21 cellular contexts compared by ENCODE assay signal in the genomic region with DNA sequence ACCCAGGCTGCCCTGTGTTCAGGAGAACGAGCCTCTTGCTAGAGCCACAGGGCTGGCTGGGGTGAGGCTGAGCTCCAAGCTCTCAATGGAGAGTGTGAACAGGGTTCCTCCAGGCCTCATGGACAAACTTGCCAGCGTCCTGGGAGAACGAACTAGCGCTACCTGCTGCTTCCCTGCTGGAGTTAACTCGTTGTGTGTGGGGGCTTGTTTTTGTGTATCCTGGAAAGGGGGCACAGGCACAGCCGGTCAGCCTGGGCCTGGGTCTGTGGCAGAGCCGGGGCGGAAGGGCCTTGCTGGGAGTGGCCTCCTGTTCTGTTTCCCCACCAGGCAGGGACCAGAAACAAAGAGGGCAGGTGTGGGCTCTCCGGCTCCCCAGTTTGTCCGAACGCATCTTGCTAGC.
"Had no signal": no experiment of that assay in that cellular context is flagged by ENCODE, and none has a peak within 500 bp of the region (broad histone marks: within the 10 kb centered on the region; RNA-seq: fewer than 3 reads in every experiment).

No MANE protein-coding gene starts in this region.

- DNase-seq: cortex of kidney; effector memory CD8-positive, alpha-beta T cell; erythroblast; hypothalamus; immature natural killer cell; islet precursor cell; left ventricle myocardium superior; lower lobe of right lung; right lobe of liver; small intestine; stimulated activated CD4-positive, alpha-beta T cell treated with anti-CD3 and anti-CD28 coated beads, Interleukin-15, amount 100 ng/mL, for 24 hours; stimulated activated CD4-positive, alpha-beta T cell treated with anti-CD3 and anti-CD28 coated beads, Interleukin-2, amount 100 ng/mL, for 48 hours; stimulated activated naive B cell treated with anti-CD40 and anti-IgM and Interleukin-4, amounts not matched to agents 10 μg/mL and 1 μg/mL and 100 μg/mL, for 72 hours; upper lobe of left lung had no signal

- H3K27ac ChIP-seq: lower lobe of right lung, neutrophil, pancreas, right lobe of liver, thoracic aorta, tibial nerve, upper lobe of left lung had no signal

- H3K27me3 ChIP-seq: pancreas, right lobe of liver, tibial nerve, upper lobe of left lung had no signal

- H3K4me1 Mint-ChIP-seq: stimulated activated naive B cell treated with anti-CD40 and anti-IgM and Interleukin-4, amounts not matched to agents 10 μg/mL and 1 μg/mL and 100 μg/mL, for 72 hours had no signal

- H3K4me3 ChIP-seq: lower lobe of right lung, pancreas, right lobe of liver, thoracic aorta, tibial nerve, upper lobe of left lung had no signal

- ATAC-seq: effector memory CD8-positive, alpha-beta T cell; left ventricle myocardium superior; lower lobe of right lung; naive thymus-derived CD8-positive, alpha-beta T cell; pancreas; right lobe of liver; stimulated activated naive B cell treated with anti-CD40 and anti-IgM and Interleukin-4, amounts not matched to agents 10 μg/mL and 1 μg/mL and 100 μg/mL, for 72 hours had no signal

- H3K27ac Mint-ChIP-seq: effector memory CD8-positive, alpha-beta T cell; immature natural killer cell; progenitor cell of endocrine pancreas; stimulated activated naive B cell treated with anti-CD40 and anti-IgM and Interleukin-4, amounts not matched to agents 10 μg/mL and 1 μg/mL and 100 μg/mL, for 72 hours; stimulated activated naive CD8-positive, alpha-beta T cell treated with anti-CD3 and anti-CD28 coated beads, Interleukin-15, Interleukin-2, amounts not matched to agents 100 ng/mL and 50 ng/mL, for 24 hours had no signal

- H3K9me3 Mint-ChIP-seq: naive thymus-derived CD8-positive, alpha-beta T cell; stimulated activated naive CD8-positive, alpha-beta T cell treated with anti-CD3 and anti-CD28 coated beads, Interleukin-15, Interleukin-2, amounts not matched to agents 100 ng/mL and 50 ng/mL, for 24 hours had no signal

- H3K4me3 Mint-ChIP-seq: effector memory CD8-positive, alpha-beta T cell; immature natural killer cell; naive thymus-derived CD8-positive, alpha-beta T cell; stimulated activated naive B cell treated with anti-CD40 and anti-IgM and Interleukin-4, amounts not matched to agents 10 μg/mL and 1 μg/mL and 100 μg/mL, for 72 hours; stimulated activated naive CD8-positive, alpha-beta T cell treated with anti-CD3 and anti-CD28 coated beads, Interleukin-15, Interleukin-2, amounts not matched to agents 100 ng/mL and 50 ng/mL, for 24 hours had no signal

- H3K9me3 ChIP-seq: lower lobe of right lung, neutrophil, pancreas, right lobe of liver, thoracic aorta, tibial nerve, upper lobe of left lung had no signal

- H3K36me3 ChIP-seq: lower lobe of right lung, neutrophil, pancreas, right lobe of liver, thoracic aorta, upper lobe of left lung had no signal

- H3K36me3 Mint-ChIP-seq: immature natural killer cell; naive thymus-derived CD8-positive, alpha-beta T cell; stimulated activated naive B cell treated with anti-CD40 and anti-IgM and Interleukin-4, amounts not matched to agents 10 μg/mL and 1 μg/mL and 100 μg/mL, for 72 hours had no signal

- H3K4me1 ChIP-seq: lower lobe of right lung, pancreas, right lobe of liver, tibial nerve, upper lobe of left lung had no signal
